In the genomic region with DNA sequence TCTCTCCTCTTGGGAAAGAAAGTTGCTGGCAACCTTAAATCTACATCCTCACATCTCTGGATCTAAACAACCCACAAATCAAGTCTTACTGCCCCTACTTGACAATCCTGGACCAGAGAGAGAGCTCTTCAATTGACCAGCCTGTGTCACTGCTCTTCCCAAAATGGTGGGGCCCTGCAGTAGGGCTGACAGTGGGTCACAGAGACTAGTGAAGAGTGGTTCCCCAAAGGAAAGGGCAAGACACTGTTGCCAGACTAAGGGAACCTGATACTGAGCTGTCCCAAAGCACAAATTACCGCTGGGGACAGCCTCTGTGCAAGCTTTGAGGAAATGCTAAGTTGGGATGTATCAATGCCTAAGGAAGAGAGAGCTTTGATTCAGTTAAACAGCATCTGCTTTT, we compare ENCODE assay signal across 29 cellular contexts. TPM values are rescaled to one million over a fixed set of nuclear protein-coding genes. Genes with fewer than 3 reads are reported as not detected.
A peak's percentile ranks its signal among the peaks of the same experiment; 100 is the strongest.
DNase-seq lines count a peak whose midpoint lies in the region; ATAC-seq and TF ChIP-seq lines count a peak whose summit lies in the region.
"Had no signal": no experiment of that assay in that cellular context is flagged by ENCODE, and none has a peak within 500 bp of the region (broad histone marks: within the 10 kb centered on the region; RNA-seq: fewer than 3 reads in every experiment).

No MANE protein-coding gene starts in this region.

- POLR2A ChIA-PET in HEK293 (lab: Yijun Ruan, JAX), result no interaction called here

- no peak for TF ChIP-seq CTCF in HEK293 (tag by site-specific recombination; IDR thresholded peaks at IDR 0.05)

- no peaks in the 10 kb centered on the region for H3K4me1 ChIP-seq in HEK293 (ENCODE audit: control insufficient read depth, insufficient read depth, low read length)

- no peak overlapping the region for H3K27ac ChIP-seq in HEK293 (ENCODE audit: extremely low read depth, low read depth, low read length)
- H3K27ac ChIP-seq: ascending aorta, colonic mucosa, sigmoid colon had no signal

- CTCF ChIA-PET in activated CD8-positive, alpha-beta memory T cell treated with anti-CD3 and anti-CD28 coated beads, Interleukin-2, amount 10 ng/mL, durations not matched to agents 7 days and 5 days (lab: Charles Lee), result no interaction called here
- CTCF ChIA-PET in HEK293 (lab: Yijun Ruan, JAX), result interaction anchor here (0.6 to 1.2 kb wide), 5 partner anchors 16 to 332 kb away, joined by 3 to 5 read pairs (median 4); no protein-coding TSS in a partner anchor

- ATAC-seq in activated CD8-positive, alpha-beta memory T cell treated with anti-CD3 and anti-CD28 coated beads, Interleukin-2, amount 10 ng/mL, durations not matched to agents 7 days and 5 days, result no peak
- ATAC-seq in stimulated activated memory B cell treated with anti-CD40 and anti-IgM and Interleukin-4, amounts not matched to agents 10 μg/mL and 1 μg/mL and 100 μg/mL, for 72 hours, result peak; percentile 2
- ATAC-seq in GM19023 (IDR thresholded peaks at IDR 0.05; ENCODE audit: unreplicated experiment), result no peak
- ATAC-seq: effector memory CD8-positive, alpha-beta T cell; stimulated activated effector memory CD8-positive, alpha-beta T cell treated with anti-CD3 and anti-CD28 coated beads, Interleukin-12 subunit alpha, Interleukin-12 subunit beta, amount 100 ng/mL, for 72 hours had no signal

- H3K9me3 ChIP-seq in HEK293 (ENCODE audit: control insufficient read depth, insufficient read depth, low read depth, low read length), result no peaks in the 10 kb centered on the region
- H3K9me3 ChIP-seq: ascending aorta, colonic mucosa, sigmoid colon had no signal

- DNase-seq in activated CD8-positive, alpha-beta memory T cell treated with anti-CD3 and anti-CD28 coated beads, Interleukin-2, amount 10 ng/mL, durations not matched to agents 7 days and 5 days, result peak; percentile 41
- no peak for DNase-seq in activated CD8-positive, alpha-beta memory T cell treated with anti-CD3 and anti-CD28 coated beads, Interleukin-2, amount 50 U/mL, for 48 hours
- DNase-seq in islet precursor cell, result peak; percentile 49
- no peak for DNase-seq in NCI-H526 treated with DMSO at 0.1 percent for 48 hours (lab: John Stamatoyannopoulos, UW)
- DNase-seq: activated B cell treated with CpG ODN at 0.5 μM for 24 hours; activated naive CD8-positive, alpha-beta T cell treated with anti-CD3 and anti-CD28 coated beads, Interleukin-2, amount 10 ng/mL, durations not matched to agents 7 days and 5 days; colonic mucosa; effector memory CD8-positive, alpha-beta T cell; EL; immature natural killer cell; IMR-90; naive B cell; NCI-H1048; NCI-H1694; NCI-H446; NCI-H82; nucleus accumbens; SW 1271; T1000 had no signal

- no peaks in the 10 kb centered on the region for H3K9me3 Mint-ChIP-seq in activated CD8-positive, alpha-beta memory T cell treated with anti-CD3 and anti-CD28 coated beads, Interleukin-2, amount 10 ng/mL, durations not matched to agents 7 days and 5 days (ENCODE audit: low read depth)
- H3K9me3 Mint-ChIP-seq in stimulated activated memory B cell treated with anti-CD40 and anti-IgM and Interleukin-4, amounts not matched to agents 10 μg/mL and 1 μg/mL and 100 μg/mL, for 72 hours, result no peaks in the 10 kb centered on the region
- H3K9me3 Mint-ChIP-seq: activated B cell treated with CpG ODN at 0.5 μM for 24 hours; activated naive CD8-positive, alpha-beta T cell treated with anti-CD3 and anti-CD28 coated beads, Interleukin-2, amount 10 ng/mL, durations not matched to agents 7 days and 5 days; CD4-positive, alpha-beta memory T cell; effector memory CD8-positive, alpha-beta T cell; immature natural killer cell; mesothelial cell of epicardium; stimulated activated effector memory CD8-positive, alpha-beta T cell treated with anti-CD3 and anti-CD28 coated beads, Interleukin-12 subunit alpha, Interleukin-12 subunit beta, amount 100 ng/mL, for 72 hours had no signal

- no peak overlapping the region for H3K27ac Mint-ChIP-seq in activated CD8-positive, alpha-beta memory T cell treated with anti-CD3 and anti-CD28 coated beads, Interleukin-2, amount 10 ng/mL, durations not matched to agents 7 days and 5 days
- no peak overlapping the region for H3K27ac Mint-ChIP-seq in stimulated activated memory B cell treated with anti-CD40 and anti-IgM and Interleukin-4, amounts not matched to agents 10 μg/mL and 1 μg/mL and 100 μg/mL, for 72 hours
- H3K27ac Mint-ChIP-seq: activated B cell treated with CpG ODN at 0.5 μM for 24 hours; activated naive CD8-positive, alpha-beta T cell treated with anti-CD3 and anti-CD28 coated beads, Interleukin-2, amount 10 ng/mL, durations not matched to agents 7 days and 5 days; CD4-positive, alpha-beta memory T cell; effector memory CD8-positive, alpha-beta T cell; immature natural killer cell; mesothelial cell of epicardium; naive B cell; stimulated activated effector memory CD8-positive, alpha-beta T cell treated with anti-CD3 and anti-CD28 coated beads, Interleukin-12 subunit alpha, Interleukin-12 subunit beta, amount 100 ng/mL, for 72 hours had no signal

- H3K4me3 Mint-ChIP-seq in activated CD8-positive, alpha-beta memory T cell treated with anti-CD3 and anti-CD28 coated beads, Interleukin-2, amount 10 ng/mL, durations not matched to agents 7 days and 5 days, result no peak overlapping the region
- H3K4me3 Mint-ChIP-seq in stimulated activated memory B cell treated with anti-CD40 and anti-IgM and Interleukin-4, amounts not matched to agents 10 μg/mL and 1 μg/mL and 100 μg/mL, for 72 hours, result no peak overlapping the region
- H3K4me3 Mint-ChIP-seq: activated B cell treated with CpG ODN at 0.5 μM for 24 hours; activated naive CD8-positive, alpha-beta T cell treated with anti-CD3 and anti-CD28 coated beads, Interleukin-2, amount 10 ng/mL, durations not matched to agents 7 days and 5 days; CD4-positive, alpha-beta memory T cell; effector memory CD8-positive, alpha-beta T cell; immature natural killer cell; mesothelial cell of epicardium; naive B cell; stimulated activated effector memory CD8-positive, alpha-beta T cell treated with anti-CD3 and anti-CD28 coated beads, Interleukin-12 subunit alpha, Interleukin-12 subunit beta, amount 100 ng/mL, for 72 hours had no signal

- no peaks in the 10 kb centered on the region for H3K36me3 ChIP-seq in HEK293 (ENCODE audit: control insufficient read depth in 2 of 2, insufficient read depth in 1 of 2, low read length in 2 of 2)
- H3K36me3 ChIP-seq: ascending aorta, colonic mucosa, sigmoid colon had no signal

- peaks cover 2% of the 10 kb centered on the region for H3K4me1 Mint-ChIP-seq in activated CD8-positive, alpha-beta memory T cell treated with anti-CD3 and anti-CD28 coated beads, Interleukin-2, amount 10 ng/mL, durations not matched to agents 7 days and 5 days
- H3K4me1 Mint-ChIP-seq in stimulated activated memory B cell treated with anti-CD40 and anti-IgM and Interleukin-4, amounts not matched to agents 10 μg/mL and 1 μg/mL and 100 μg/mL, for 72 hours, result peaks cover 7% of the 10 kb centered on the region

- no peaks in the 10 kb centered on the region for H3K27me3 Mint-ChIP-seq in activated CD8-positive, alpha-beta memory T cell treated with anti-CD3 and anti-CD28 coated beads, Interleukin-2, amount 10 ng/mL, durations not matched to agents 7 days and 5 days
- H3K27me3 Mint-ChIP-seq in stimulated activated memory B cell treated with anti-CD40 and anti-IgM and Interleukin-4, amounts not matched to agents 10 μg/mL and 1 μg/mL and 100 μg/mL, for 72 hours, result no peaks in the 10 kb centered on the region
- H3K27me3 Mint-ChIP-seq: activated naive CD8-positive, alpha-beta T cell treated with anti-CD3 and anti-CD28 coated beads, Interleukin-2, amount 10 ng/mL, durations not matched to agents 7 days and 5 days; effector memory CD8-positive, alpha-beta T cell had no signal

- H3K4me3 ChIP-seq in HEK293 (ENCODE audit: low read depth, low read length), result no peak overlapping the region
- H3K4me3 ChIP-seq: ascending aorta, colonic mucosa, sigmoid colon had no signal

- no peaks in the 10 kb centered on the region for H3K36me3 Mint-ChIP-seq in activated CD8-positive, alpha-beta memory T cell treated with anti-CD3 and anti-CD28 coated beads, Interleukin-2, amount 10 ng/mL, durations not matched to agents 7 days and 5 days
- no peaks in the 10 kb centered on the region for H3K36me3 Mint-ChIP-seq in stimulated activated memory B cell treated with anti-CD40 and anti-IgM and Interleukin-4, amounts not matched to agents 10 μg/mL and 1 μg/mL and 100 μg/mL, for 72 hours
- H3K36me3 Mint-ChIP-seq: activated naive CD8-positive, alpha-beta T cell treated with anti-CD3 and anti-CD28 coated beads, Interleukin-2, amount 10 ng/mL, durations not matched to agents 7 days and 5 days; CD4-positive, alpha-beta memory T cell; immature natural killer cell; mesothelial cell of epicardium; naive B cell; stimulated activated effector memory CD8-positive, alpha-beta T cell treated with anti-CD3 and anti-CD28 coated beads, Interleukin-12 subunit alpha, Interleukin-12 subunit beta, amount 100 ng/mL, for 72 hours had no signal

TF ChIP-seq in HEK293, 187 proteins besides CTCF, POLR2A, EP300 and RAD21:
- TF ChIP-seq ZNF140 (tag by site-specific recombination; IDR thresholded peaks at IDR 0.05), result peak; percentile 1; the same call in 1 of the 2 replicates
- TF ChIP-seq, protein P1, sequence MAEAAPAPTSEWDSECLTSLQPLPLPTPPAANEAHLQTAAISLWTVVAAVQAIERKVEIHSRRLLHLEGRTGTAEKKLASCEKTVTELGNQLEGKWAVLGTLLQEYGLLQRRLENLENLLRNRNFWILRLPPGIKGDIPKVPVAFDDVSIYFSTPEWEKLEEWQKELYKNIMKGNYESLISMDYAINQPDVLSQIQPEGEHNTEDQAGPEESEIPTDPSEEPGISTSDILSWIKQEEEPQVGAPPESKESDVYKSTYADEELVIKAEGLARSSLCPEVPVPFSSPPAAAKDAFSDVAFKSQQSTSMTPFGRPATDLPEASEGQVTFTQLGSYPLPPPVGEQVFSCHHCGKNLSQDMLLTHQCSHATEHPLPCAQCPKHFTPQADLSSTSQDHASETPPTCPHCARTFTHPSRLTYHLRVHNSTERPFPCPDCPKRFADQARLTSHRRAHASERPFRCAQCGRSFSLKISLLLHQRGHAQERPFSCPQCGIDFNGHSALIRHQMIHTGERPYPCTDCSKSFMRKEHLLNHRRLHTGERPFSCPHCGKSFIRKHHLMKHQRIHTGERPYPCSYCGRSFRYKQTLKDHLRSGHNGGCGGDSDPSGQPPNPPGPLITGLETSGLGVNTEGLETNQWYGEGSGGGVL (tag by site-specific recombination; IDR thresholded peaks at IDR 0.05), result no peak
- no peak for TF ChIP-seq ZNF837 (tag by site-specific recombination; IDR thresholded peaks at IDR 0.05)

RNA-seq across cellular contexts. Expression of a gene that starts 4.5 kb away (rescaled TPM):
- total RNA-seq in activated CD8-positive, alpha-beta memory T cell treated with anti-CD3 and anti-CD28 coated beads, Interleukin-2, amount 10 ng/mL, durations not matched to agents 7 days and 5 days, result not detected
- total RNA-seq: activated B cell treated with CpG ODN at 0.5 μM for 24 hours; activated naive CD8-positive, alpha-beta T cell treated with anti-CD3 and anti-CD28 coated beads, Interleukin-2, amount 10 ng/mL, durations not matched to agents 7 days and 5 days; CD4-positive, alpha-beta memory T cell; H4; pulmonary artery endothelial cell had no signal

RNA-seq across cellular contexts. Expression of a gene that starts 18.0 kb away (rescaled TPM):
- 1 to 10 TPM in 1 of 2 experiments, under 1 TPM in 1; 0.33 to 1.5 TPM for total RNA-seq in activated CD8-positive, alpha-beta memory T cell treated with anti-CD3 and anti-CD28 coated beads, Interleukin-2, amount 10 ng/mL, durations not matched to agents 7 days and 5 days

Comparison
In these comparisons a context has a peak if more than half of its experiments do, and no peak if none do; other contexts are left out.
1. DNase-seq: peak in activated CD8-positive, alpha-beta memory T cell treated with anti-CD3 and anti-CD28 coated beads, Interleukin-2, amount 10 ng/mL, durations not matched to agents 7 days and 5 days (single experiment) and islet precursor cell (single experiment); none in activated CD8-positive, alpha-beta memory T cell treated with anti-CD3 and anti-CD28 coated beads, Interleukin-2, amount 50 U/mL, for 48 hours (single experiment) and NCI-H526 treated with DMSO at 0.1 percent for 48 hours (single experiment).